ENCODE assay signal across 34 cellular contexts in genomic region chr18:57812126-57812477, GRCh38. TPM values are rescaled to one million over a fixed set of nuclear protein-coding genes. Genes with fewer than 3 reads are reported as not detected.
"Had no signal": no experiment of that assay in that cellular context is flagged by ENCODE, and none has a peak within 500 bp of the region (broad histone marks: within the 10 kb centered on the region; RNA-seq: fewer than 3 reads in every experiment).

No MANE protein-coding gene starts in this region.

- H3K36me3 ChIP-seq: left lung, lower lobe of right lung, neural progenitor cell, neutrophil, pancreas, prostate gland, sigmoid colon, spleen, suprapubic skin, thoracic aorta, tibial artery, upper lobe of right lung had no signal

- H3K27ac Mint-ChIP-seq: immature natural killer cell; mesothelial cell of epicardium; naive B cell; natural killer cell; nephron progenitor cell; neural progenitor cell; stimulated activated effector memory CD8-positive, alpha-beta T cell treated with anti-CD3 and anti-CD28 coated beads, Interleukin-12 subunit alpha, Interleukin-12 subunit beta, amount 100 ng/mL, for 72 hours; stimulated activated naive CD8-positive, alpha-beta T cell treated with anti-CD3 and anti-CD28 coated beads, Interleukin-15, Interleukin-2, amounts not matched to agents 100 ng/mL and 50 ng/mL, for 24 hours had no signal

- FAIRE-seq: islet of Langerhans, kidney, pancreas, small intestine, urothelium cell line had no signal

- H3K9ac ChIP-seq: neural progenitor cell had no signal

- H3K4me3 ChIP-seq: left lung, lower lobe of right lung, neural progenitor cell, pancreas, prostate gland, sigmoid colon, spleen, suprapubic skin, thoracic aorta, tibial artery, upper lobe of right lung had no signal

- H3K36me3 Mint-ChIP-seq: stimulated activated effector memory CD8-positive, alpha-beta T cell treated with anti-CD3 and anti-CD28 coated beads, Interleukin-12 subunit alpha, Interleukin-12 subunit beta, amount 100 ng/mL, for 72 hours had no signal

- H3K4me1 ChIP-seq: neural progenitor cell, prostate gland had no signal

- H3K9me3 ChIP-seq: neutrophil, pancreas, prostate gland, suprapubic skin had no signal

- H2AFZ ChIP-seq: neural progenitor cell had no signal

- H3K27me3 ChIP-seq: left lung, pancreas, sigmoid colon, spleen, suprapubic skin, tibial artery, upper lobe of right lung had no signal

- H3K4me3 Mint-ChIP-seq: immature natural killer cell; mesothelial cell of epicardium; naive B cell; natural killer cell; nephron progenitor cell; neural progenitor cell; stimulated activated effector memory CD8-positive, alpha-beta T cell treated with anti-CD3 and anti-CD28 coated beads, Interleukin-12 subunit alpha, Interleukin-12 subunit beta, amount 100 ng/mL, for 72 hours; stimulated activated naive CD8-positive, alpha-beta T cell treated with anti-CD3 and anti-CD28 coated beads, Interleukin-15, Interleukin-2, amounts not matched to agents 100 ng/mL and 50 ng/mL, for 24 hours had no signal

- H3K4me2 ChIP-seq: neural progenitor cell had no signal

- DNase-seq: hypothalamus; immature natural killer cell; kidney; left colon; left lung; lower lobe of right lung; mammary epithelial cell; mesendoderm; naive B cell; natural killer cell; nephron progenitor cell; occipital lobe; pancreas; posterior cingulate gyrus; retina; right cardiac atrium; sigmoid colon; spleen; stimulated activated CD4-positive, alpha-beta T cell treated with anti-CD3 and anti-CD28 coated beads, Interleukin-4, amount 100 ng/mL, for 24 hours; stimulated activated naive CD4-positive, alpha-beta T cell; tibial artery; upper lobe of right lung had no signal

- H3K4me1 Mint-ChIP-seq: naive B cell; natural killer cell; nephron progenitor cell; neural progenitor cell; stimulated activated effector memory CD8-positive, alpha-beta T cell treated with anti-CD3 and anti-CD28 coated beads, Interleukin-12 subunit alpha, Interleukin-12 subunit beta, amount 100 ng/mL, for 72 hours had no signal

- ATAC-seq: left lung; lower lobe of right lung; natural killer cell; pancreas; right cardiac atrium; stimulated activated effector memory CD8-positive, alpha-beta T cell treated with anti-CD3 and anti-CD28 coated beads, Interleukin-12 subunit alpha, Interleukin-12 subunit beta, amount 100 ng/mL, for 72 hours; upper lobe of right lung had no signal

- H3K27ac ChIP-seq: left lung, lower lobe of right lung, neural progenitor cell, neutrophil, pancreas, prostate gland, spleen, suprapubic skin, thoracic aorta, tibial artery, upper lobe of right lung had no signal

RNA-seq across cellular contexts. Expression of gene ATP8B1, which starts 9.0 kb away (rescaled TPM):
- total RNA-seq: mononuclear cell, natural killer cell had no signal
